Comparison of ENCODE assay signal across 1 cellular context in the genomic region with DNA sequence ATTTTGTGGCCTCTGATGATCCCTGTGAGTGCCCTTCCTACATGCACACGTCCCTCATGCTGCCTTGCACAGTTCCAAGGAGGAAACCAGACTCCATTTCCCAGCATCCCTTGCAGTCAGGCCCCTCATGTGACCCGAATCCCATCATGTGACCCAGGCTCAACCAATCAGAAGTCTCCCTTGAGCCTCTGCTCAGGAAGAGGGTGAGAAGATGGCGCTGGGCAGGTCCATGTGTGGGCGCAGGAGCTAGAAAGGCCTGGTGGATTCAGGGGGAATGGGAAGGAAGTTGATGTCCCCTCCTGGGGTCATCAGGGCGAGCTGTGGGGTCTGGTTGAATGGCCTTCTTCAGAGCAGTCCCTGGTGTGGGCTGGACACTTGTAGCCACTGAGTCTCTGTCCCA.
TF ChIP-seq lines count a peak whose summit lies in the region.

No MANE protein-coding gene starts in this region.

TF ChIP-seq in GM12878, 131 proteins besides CTCF, POLR2A, EP300 and RAD21 (continued from another document):
- no peak for TF ChIP-seq PBX3 (IDR thresholded peaks at IDR 0.05; ENCODE audit: insufficient replicate concordance, low read depth, low read length)
- TF ChIP-seq MTA2 (IDR thresholded peaks at IDR 0.05; ENCODE audit: low read depth) = no peak
- no peak for TF ChIP-seq PML (IDR thresholded peaks at IDR 0.05; ENCODE audit: low read length)
- no peak for TF ChIP-seq SMC3 (IDR thresholded peaks at IDR 0.05; ENCODE audit: borderline replicate concordance, low read length)
- no peak for TF ChIP-seq CBX5 (IDR thresholded peaks at IDR 0.05; ENCODE audit: low read depth)
- TF ChIP-seq PKNOX1 (IDR thresholded peaks at IDR 0.05) = no peak
- no peak for TF ChIP-seq JUNB (IDR thresholded peaks at IDR 0.05)
- peak; percentile 35; the same call in 1 of the 2 replicates for TF ChIP-seq HCFC1 (IDR thresholded peaks at IDR 0.05; ENCODE audit: low read length)
- TF ChIP-seq FOS (IDR thresholded peaks at IDR 0.05; ENCODE audit: borderline replicate concordance, extremely low read depth, insufficient read length) = peak; percentile 15
- TF ChIP-seq MYB (IDR thresholded peaks at IDR 0.05; ENCODE audit: borderline replicate concordance, low read depth, low read length) = no peak
- TF ChIP-seq NR2F1 (conservative IDR thresholded peaks at IDR 0.05) = no peak
- TF ChIP-seq, protein P1, sequence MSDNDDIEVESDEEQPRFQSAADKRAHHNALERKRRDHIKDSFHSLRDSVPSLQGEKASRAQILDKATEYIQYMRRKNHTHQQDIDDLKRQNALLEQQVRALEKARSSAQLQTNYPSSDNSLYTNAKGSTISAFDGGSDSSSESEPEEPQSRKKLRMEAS (IDR thresholded peaks at IDR 0.05; ENCODE audit: low read depth, low read length) = no peak
- TF ChIP-seq E2F4 (IDR thresholded peaks at IDR 0.05; ENCODE audit: low read depth, low read length) = no peak
- TF ChIP-seq, protein P2, sequence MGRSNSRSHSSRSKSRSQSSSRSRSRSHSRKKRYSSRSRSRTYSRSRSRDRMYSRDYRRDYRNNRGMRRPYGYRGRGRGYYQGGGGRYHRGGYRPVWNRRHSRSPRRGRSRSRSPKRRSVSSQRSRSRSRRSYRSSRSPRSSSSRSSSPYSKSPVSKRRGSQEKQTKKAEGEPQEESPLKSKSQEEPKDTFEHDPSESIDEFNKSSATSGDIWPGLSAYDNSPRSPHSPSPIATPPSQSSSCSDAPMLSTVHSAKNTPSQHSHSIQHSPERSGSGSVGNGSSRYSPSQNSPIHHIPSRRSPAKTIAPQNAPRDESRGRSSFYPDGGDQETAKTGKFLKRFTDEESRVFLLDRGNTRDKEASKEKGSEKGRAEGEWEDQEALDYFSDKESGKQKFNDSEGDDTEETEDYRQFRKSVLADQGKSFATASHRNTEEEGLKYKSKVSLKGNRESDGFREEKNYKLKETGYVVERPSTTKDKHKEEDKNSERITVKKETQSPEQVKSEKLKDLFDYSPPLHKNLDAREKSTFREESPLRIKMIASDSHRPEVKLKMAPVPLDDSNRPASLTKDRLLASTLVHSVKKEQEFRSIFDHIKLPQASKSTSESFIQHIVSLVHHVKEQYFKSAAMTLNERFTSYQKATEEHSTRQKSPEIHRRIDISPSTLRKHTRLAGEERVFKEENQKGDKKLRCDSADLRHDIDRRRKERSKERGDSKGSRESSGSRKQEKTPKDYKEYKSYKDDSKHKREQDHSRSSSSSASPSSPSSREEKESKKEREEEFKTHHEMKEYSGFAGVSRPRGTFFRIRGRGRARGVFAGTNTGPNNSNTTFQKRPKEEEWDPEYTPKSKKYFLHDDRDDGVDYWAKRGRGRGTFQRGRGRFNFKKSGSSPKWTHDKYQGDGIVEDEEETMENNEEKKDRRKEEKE (IDR thresholded peaks at IDR 0.05) = no peak
- TF ChIP-seq ZNF217 (IDR thresholded peaks at IDR 0.05) = no peak
- no peak for TF ChIP-seq BHLHE40 (IDR thresholded peaks at IDR 0.05; ENCODE audit: borderline replicate concordance in 1 of 2, low read depth in 2 of 2, low read length in 1 of 2)
- TF ChIP-seq, protein P3, sequence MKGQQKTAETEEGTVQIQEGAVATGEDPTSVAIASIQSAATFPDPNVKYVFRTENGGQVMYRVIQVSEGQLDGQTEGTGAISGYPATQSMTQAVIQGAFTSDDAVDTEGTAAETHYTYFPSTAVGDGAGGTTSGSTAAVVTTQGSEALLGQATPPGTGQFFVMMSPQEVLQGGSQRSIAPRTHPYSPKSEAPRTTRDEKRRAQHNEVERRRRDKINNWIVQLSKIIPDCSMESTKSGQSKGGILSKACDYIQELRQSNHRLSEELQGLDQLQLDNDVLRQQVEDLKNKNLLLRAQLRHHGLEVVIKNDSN (IDR thresholded peaks at IDR 0.05; ENCODE audit: borderline replicate concordance, extremely low read length, insufficient read depth, low read depth, low read length) = peak; percentile 80
- TF ChIP-seq, protein P4, sequence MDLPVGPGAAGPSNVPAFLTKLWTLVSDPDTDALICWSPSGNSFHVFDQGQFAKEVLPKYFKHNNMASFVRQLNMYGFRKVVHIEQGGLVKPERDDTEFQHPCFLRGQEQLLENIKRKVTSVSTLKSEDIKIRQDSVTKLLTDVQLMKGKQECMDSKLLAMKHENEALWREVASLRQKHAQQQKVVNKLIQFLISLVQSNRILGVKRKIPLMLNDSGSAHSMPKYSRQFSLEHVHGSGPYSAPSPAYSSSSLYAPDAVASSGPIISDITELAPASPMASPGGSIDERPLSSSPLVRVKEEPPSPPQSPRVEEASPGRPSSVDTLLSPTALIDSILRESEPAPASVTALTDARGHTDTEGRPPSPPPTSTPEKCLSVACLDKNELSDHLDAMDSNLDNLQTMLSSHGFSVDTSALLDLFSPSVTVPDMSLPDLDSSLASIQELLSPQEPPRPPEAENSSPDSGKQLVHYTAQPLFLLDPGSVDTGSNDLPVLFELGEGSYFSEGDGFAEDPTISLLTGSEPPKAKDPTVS (IDR thresholded peaks at IDR 0.05; ENCODE audit: low read depth, low read length) = no peak
- peak; percentile 9 for TF ChIP-seq SIX5 (IDR thresholded peaks at IDR 0.05; ENCODE audit: low read depth, low read length, severe bottlenecking)
- no peak for TF ChIP-seq BMI1 (IDR thresholded peaks at IDR 0.05; ENCODE audit: borderline replicate concordance)
- TF ChIP-seq, protein P5, sequence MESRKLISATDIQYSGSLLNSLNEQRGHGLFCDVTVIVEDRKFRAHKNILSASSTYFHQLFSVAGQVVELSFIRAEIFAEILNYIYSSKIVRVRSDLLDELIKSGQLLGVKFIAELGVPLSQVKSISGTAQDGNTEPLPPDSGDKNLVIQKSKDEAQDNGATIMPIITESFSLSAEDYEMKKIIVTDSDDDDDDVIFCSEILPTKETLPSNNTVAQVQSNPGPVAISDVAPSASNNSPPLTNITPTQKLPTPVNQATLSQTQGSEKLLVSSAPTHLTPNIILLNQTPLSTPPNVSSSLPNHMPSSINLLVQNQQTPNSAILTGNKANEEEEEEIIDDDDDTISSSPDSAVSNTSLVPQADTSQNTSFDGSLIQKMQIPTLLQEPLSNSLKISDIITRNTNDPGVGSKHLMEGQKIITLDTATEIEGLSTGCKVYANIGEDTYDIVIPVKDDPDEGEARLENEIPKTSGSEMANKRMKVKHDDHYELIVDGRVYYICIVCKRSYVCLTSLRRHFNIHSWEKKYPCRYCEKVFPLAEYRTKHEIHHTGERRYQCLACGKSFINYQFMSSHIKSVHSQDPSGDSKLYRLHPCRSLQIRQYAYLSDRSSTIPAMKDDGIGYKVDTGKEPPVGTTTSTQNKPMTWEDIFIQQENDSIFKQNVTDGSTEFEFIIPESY (IDR thresholded peaks at IDR 0.05) = no peak
- no peak for TF ChIP-seq FOXK2 (IDR thresholded peaks at IDR 0.05)
- no peak for TF ChIP-seq ZNF592 (IDR thresholded peaks at IDR 0.05)
- no peak for TF ChIP-seq TCF3 (IDR thresholded peaks at IDR 0.05; ENCODE audit: borderline replicate concordance, insufficient read depth, low read depth, low read length)
- TF ChIP-seq KLF5 (IDR thresholded peaks at IDR 0.05; ENCODE audit: partially characterized antibody) = no peak
- TF ChIP-seq MTA3 (IDR thresholded peaks at IDR 0.05; ENCODE audit: borderline replicate concordance, low read length) = no peak
- no peak for TF ChIP-seq NFIC (IDR thresholded peaks at IDR 0.05; ENCODE audit: low read depth, low read length)
